In the genomic region with DNA sequence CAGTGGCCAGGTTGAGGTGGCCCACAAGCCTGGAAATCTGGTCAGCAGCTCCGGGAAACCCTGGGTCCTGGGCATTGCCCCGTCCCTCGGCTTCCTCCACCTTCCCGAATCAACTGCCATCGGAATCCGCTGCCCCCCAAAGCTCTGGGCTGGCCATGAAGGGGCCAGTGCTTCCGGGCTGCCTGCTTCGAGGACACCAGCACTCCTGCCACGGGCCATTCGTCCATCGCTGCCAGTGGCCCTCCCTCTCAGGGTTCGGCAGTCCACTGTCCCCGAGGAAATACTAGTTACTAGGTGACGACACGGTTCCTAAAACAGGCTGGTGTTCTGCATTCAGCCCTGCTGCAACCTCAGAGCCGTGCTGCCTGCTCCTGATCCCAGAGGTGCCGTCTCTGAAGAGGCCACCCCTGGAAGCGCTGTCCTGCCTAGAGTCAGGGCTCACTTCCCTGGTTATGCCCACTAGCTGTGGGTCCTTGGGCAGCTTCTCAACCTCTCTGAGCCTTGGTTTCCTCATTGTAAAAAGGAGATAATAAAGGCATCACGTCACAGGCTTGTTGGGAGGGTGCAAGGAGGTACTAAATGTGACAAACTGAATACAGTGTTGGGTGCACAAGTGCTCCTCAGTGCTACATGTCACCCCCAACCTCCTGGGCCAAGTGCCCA, we compare ENCODE assay signal across 24 cellular contexts. TPM values are rescaled to one million over a fixed set of nuclear protein-coding genes. Genes with fewer than 3 reads are reported as not detected.
DNase-seq lines count a peak whose midpoint lies in the region; ATAC-seq and TF ChIP-seq lines count a peak whose summit lies in the region.
"Had no signal": no experiment of that assay in that cellular context is flagged by ENCODE, and none has a peak within 500 bp of the region (broad histone marks: within the 10 kb centered on the region; RNA-seq: fewer than 3 reads in every experiment).

No MANE protein-coding gene starts in this region.

- no peak overlapping the region for H3K27ac Mint-ChIP-seq in activated CD4-positive, alpha-beta T cell treated with anti-CD3 and anti-CD28 coated beads, Interleukin-2, amount 10 ng/mL, durations not matched to agents 7 days and 5 days
- H3K27ac Mint-ChIP-seq in activated T-helper 2 cell treated with anti-CD3 and anti-CD28 coated beads, Interferon-gamma antibody, Interleukin-2, Interleukin-4, amounts not matched to agents 10 μg/mL and 5 μg/mL and 100 μg/mL, durations not matched to agents 14 hours and 24 hours and 36 hours, result no peak overlapping the region
- no peak overlapping the region for H3K27ac Mint-ChIP-seq in progenitor cell of endocrine pancreas
- H3K27ac Mint-ChIP-seq: stimulated activated naive CD8-positive, alpha-beta T cell treated with anti-CD3 and anti-CD28 coated beads, Interleukin-15, Interleukin-2, amounts not matched to agents 100 ng/mL and 50 ng/mL, for 24 hours had no signal

- no peak for ATAC-seq in lower lobe of right lung
- ATAC-seq in HG02642 (IDR thresholded peaks at IDR 0.05; ENCODE audit: poor library complexity, unreplicated experiment), result no peak
- no peak for ATAC-seq in HG03439 (IDR thresholded peaks at IDR 0.05; ENCODE audit: unreplicated experiment)
- ATAC-seq: A549, GM23338, heart left ventricle, PC-3, psoas muscle had no signal

- H3K9me3 Mint-ChIP-seq in activated CD4-positive, alpha-beta T cell treated with anti-CD3 and anti-CD28 coated beads, Interleukin-2, amount 10 ng/mL, durations not matched to agents 7 days and 5 days, result no peaks in the 10 kb centered on the region
- no peaks in the 10 kb centered on the region for H3K9me3 Mint-ChIP-seq in activated T-helper 2 cell treated with anti-CD3 and anti-CD28 coated beads, Interferon-gamma antibody, Interleukin-2, Interleukin-4, amounts not matched to agents 10 μg/mL and 5 μg/mL and 100 μg/mL, durations not matched to agents 14 hours and 24 hours and 36 hours
- no peaks in the 10 kb centered on the region for H3K9me3 Mint-ChIP-seq in progenitor cell of endocrine pancreas (ENCODE audit: low read depth)
- H3K9me3 Mint-ChIP-seq: GM23338; stimulated activated naive CD8-positive, alpha-beta T cell treated with anti-CD3 and anti-CD28 coated beads, Interleukin-15, Interleukin-2, amounts not matched to agents 100 ng/mL and 50 ng/mL, for 24 hours had no signal

- TF ChIP-seq CTCF in lower lobe of right lung (IDR thresholded peaks at IDR 0.05) (no peak), progenitor cell of endocrine pancreas (IDR thresholded peaks at IDR 0.05; ENCODE audit: unreplicated experiment) (no peak)

- DNase-seq in activated CD4-positive, alpha-beta T cell treated with anti-CD3 and anti-CD28 coated beads, Interleukin-2, amount 10 ng/mL, durations not matched to agents 7 days and 5 days, result no peak
- no peak for DNase-seq in activated CD4-positive, alpha-beta T cell treated with anti-CD3 and anti-CD28 coated beads, Interleukin-2, amount 50 U/mL, for 48 hours
- DNase-seq in activated T-helper 2 cell treated with anti-CD3 and anti-CD28 coated beads, Interferon-gamma antibody, Interleukin-2, Interleukin-4, amounts not matched to agents 10 μg/mL and 5 μg/mL and 100 μg/mL, durations not matched to agents 14 hours and 24 hours and 36 hours (ENCODE audit: low spot score), result no peak
- DNase-seq in lower lobe of right lung, result no peak
- no peak for DNase-seq in progenitor cell of endocrine pancreas (ENCODE audit: low spot score, unreplicated experiment)
- no peak for DNase-seq in NCI-H1436 (lab: John Stamatoyannopoulos, UW)
- DNase-seq: activated gamma-delta T cell, aorta, DMS 273 treated with DMSO at 0.1 percent for 48 hours, GDM1, MG63, NCI-H2227 treated with DMSO at 0.1 percent for 48 hours, PC-3, uterus had no signal

- no peak overlapping the region for H3K4me3 ChIP-seq in lower lobe of right lung
- H3K4me3 ChIP-seq: A549; BLaER1 treated with 17β-estradiol and CSF1 and Interleukin-3, amounts not matched to agents 10 nM and 100 nM; GM23338; heart left ventricle; MG63; psoas muscle; skin epidermis; uterus had no signal

- H3K27me3 Mint-ChIP-seq in activated CD4-positive, alpha-beta T cell treated with anti-CD3 and anti-CD28 coated beads, Interleukin-2, amount 10 ng/mL, durations not matched to agents 7 days and 5 days, result no peaks in the 10 kb centered on the region
- H3K27me3 Mint-ChIP-seq in activated T-helper 2 cell treated with anti-CD3 and anti-CD28 coated beads, Interferon-gamma antibody, Interleukin-2, Interleukin-4, amounts not matched to agents 10 μg/mL and 5 μg/mL and 100 μg/mL, durations not matched to agents 14 hours and 24 hours and 36 hours (ENCODE audit: low read depth), result no peaks in the 10 kb centered on the region
- H3K27me3 Mint-ChIP-seq in progenitor cell of endocrine pancreas, result no peaks in the 10 kb centered on the region
- H3K27me3 Mint-ChIP-seq: stimulated activated naive CD8-positive, alpha-beta T cell treated with anti-CD3 and anti-CD28 coated beads, Interleukin-15, Interleukin-2, amounts not matched to agents 100 ng/mL and 50 ng/mL, for 24 hours had no signal

- H3K27ac ChIP-seq in lower lobe of right lung, result peak overlapping the region; percentile 80
- H3K27ac ChIP-seq: A549; BLaER1 treated with 17β-estradiol and CSF1 and Interleukin-3, amounts not matched to agents 10 nM and 100 nM; psoas muscle had no signal

- H3K4me3 Mint-ChIP-seq in activated CD4-positive, alpha-beta T cell treated with anti-CD3 and anti-CD28 coated beads, Interleukin-2, amount 10 ng/mL, durations not matched to agents 7 days and 5 days, result peak overlapping the region; percentile 20
- H3K4me3 Mint-ChIP-seq in activated T-helper 2 cell treated with anti-CD3 and anti-CD28 coated beads, Interferon-gamma antibody, Interleukin-2, Interleukin-4, amounts not matched to agents 10 μg/mL and 5 μg/mL and 100 μg/mL, durations not matched to agents 14 hours and 24 hours and 36 hours (ENCODE audit: low read depth), result peak overlapping the region; percentile 37
- H3K4me3 Mint-ChIP-seq in progenitor cell of endocrine pancreas (ENCODE audit: low read depth), result peak overlapping the region; percentile 33
- H3K4me3 Mint-ChIP-seq: stimulated activated naive CD8-positive, alpha-beta T cell treated with anti-CD3 and anti-CD28 coated beads, Interleukin-15, Interleukin-2, amounts not matched to agents 100 ng/mL and 50 ng/mL, for 24 hours had no signal

- intact Hi-C loops in activated T-helper 2 cell treated with anti-CD3 and anti-CD28 coated beads, Interferon-gamma antibody, Interleukin-2, Interleukin-4, amounts not matched to agents 10 μg/mL and 5 μg/mL and 100 μg/mL, durations not matched to agents 14 hours and 24 hours and 36 hours (cut with micrococcal nuclease), result no loop called here
- intact Hi-C loops in lower lobe of right lung (cut with DNase I), result no loop called here

- no peaks in the 10 kb centered on the region for H3K9me3 ChIP-seq in lower lobe of right lung
- H3K9me3 ChIP-seq: A549; BLaER1 treated with 17β-estradiol and CSF1 and Interleukin-3, amounts not matched to agents 10 nM and 100 nM; heart left ventricle; MG63; psoas muscle; uterus had no signal

- POLR2A ChIA-PET in activated CD4-positive, alpha-beta T cell treated with anti-CD3 and anti-CD28 coated beads, Interleukin-2, amount 10 ng/mL, durations not matched to agents 7 days and 5 days (lab: Charles Lee), result no interaction called here

- peaks cover 22% of the 10 kb centered on the region for H3K4me1 Mint-ChIP-seq in activated CD4-positive, alpha-beta T cell treated with anti-CD3 and anti-CD28 coated beads, Interleukin-2, amount 10 ng/mL, durations not matched to agents 7 days and 5 days
- peaks cover 9% of the 10 kb centered on the region for H3K4me1 Mint-ChIP-seq in activated T-helper 2 cell treated with anti-CD3 and anti-CD28 coated beads, Interferon-gamma antibody, Interleukin-2, Interleukin-4, amounts not matched to agents 10 μg/mL and 5 μg/mL and 100 μg/mL, durations not matched to agents 14 hours and 24 hours and 36 hours (ENCODE audit: low read depth)
- peaks cover 24% of the 10 kb centered on the region for H3K4me1 Mint-ChIP-seq in progenitor cell of endocrine pancreas (ENCODE audit: low read depth)

- CTCF ChIA-PET in activated CD4-positive, alpha-beta T cell treated with anti-CD3 and anti-CD28 coated beads, Interleukin-2, amount 10 ng/mL, durations not matched to agents 7 days and 5 days (lab: Charles Lee), result no interaction called here

- no peaks in the 10 kb centered on the region for H3K36me3 ChIP-seq in lower lobe of right lung
- H3K36me3 ChIP-seq: heart left ventricle, uterus had no signal

- H3K4me1 ChIP-seq in lower lobe of right lung, result peaks cover 34% of the 10 kb centered on the region

- H3K36me3 Mint-ChIP-seq in activated CD4-positive, alpha-beta T cell treated with anti-CD3 and anti-CD28 coated beads, Interleukin-2, amount 10 ng/mL, durations not matched to agents 7 days and 5 days (ENCODE audit: low read depth), result peaks cover 1% of the 10 kb centered on the region
- H3K36me3 Mint-ChIP-seq in activated T-helper 2 cell treated with anti-CD3 and anti-CD28 coated beads, Interferon-gamma antibody, Interleukin-2, Interleukin-4, amounts not matched to agents 10 μg/mL and 5 μg/mL and 100 μg/mL, durations not matched to agents 14 hours and 24 hours and 36 hours (ENCODE audit: low read depth), result no peaks in the 10 kb centered on the region
- no peaks in the 10 kb centered on the region for H3K36me3 Mint-ChIP-seq in progenitor cell of endocrine pancreas (ENCODE audit: insufficient read depth)

- no peaks in the 10 kb centered on the region for H3K27me3 ChIP-seq in lower lobe of right lung (ENCODE audit: low read depth)
- H3K27me3 ChIP-seq: heart left ventricle, MG63, uterus had no signal

RNA-seq across cellular contexts. Expression of a gene that starts 3.5 kb away (rescaled TPM):
- total RNA-seq in activated CD4-positive, alpha-beta T cell treated with anti-CD3 and anti-CD28 coated beads, Interleukin-2, amount 10 ng/mL, durations not matched to agents 7 days and 5 days, result 10 to 100 TPM; 41.0 to 42.5 TPM
- 54.0 and 58.9 TPM in 2 replicates for total RNA-seq in activated T-helper 2 cell treated with anti-CD3 and anti-CD28 coated beads, Interferon-gamma antibody, Interleukin-2, Interleukin-4, amounts not matched to agents 10 μg/mL and 5 μg/mL and 100 μg/mL, durations not matched to agents 14 hours and 24 hours and 36 hours
- total RNA-seq in lower lobe of right lung (22.6 TPM), progenitor cell of endocrine pancreas (46.8 and 47.0 TPM in 2 replicates)

RNA-seq across cellular contexts. Expression of a gene that starts 32.0 kb away (rescaled TPM):
- 10 to 100 TPM in 1 of 2 experiments, not detected in 1; 27.2 TPM for total RNA-seq in activated CD4-positive, alpha-beta T cell treated with anti-CD3 and anti-CD28 coated beads, Interleukin-2, amount 10 ng/mL, durations not matched to agents 7 days and 5 days
- 44.0 and 58.7 TPM in 2 replicates for total RNA-seq in activated T-helper 2 cell treated with anti-CD3 and anti-CD28 coated beads, Interferon-gamma antibody, Interleukin-2, Interleukin-4, amounts not matched to agents 10 μg/mL and 5 μg/mL and 100 μg/mL, durations not matched to agents 14 hours and 24 hours and 36 hours
- total RNA-seq in lower lobe of right lung (248 TPM), progenitor cell of endocrine pancreas (107 and 116 TPM in 2 replicates)
- total RNA-seq: GM23338, liver, PC-3 had no signal
